Comparison of ENCODE assay signal across 1 cellular context in genomic region chr1:245156736-245157505, GRCh38.
TF ChIP-seq lines count a peak whose summit lies in the region.

No MANE protein-coding gene starts in this region.

TF ChIP-seq in K562, 482 proteins besides CTCF, POLR2A, EP300 and RAD21 (continued from another document):
- TF ChIP-seq ZBTB7A (IDR thresholded peaks at IDR 0.05; ENCODE audit: borderline replicate concordance, control insufficient read depth, low read depth, low read length) (peak; percentile 40; the same call in 1 of the 2 replicates), ZNF263 (CRISPR knock-in tag; IDR thresholded peaks at IDR 0.05; ENCODE audit: borderline replicate concordance) (peak; percentile 44), MTA3 (IDR thresholded peaks at IDR 0.05; ENCODE audit: borderline replicate concordance) (0 out of 2 replicates have a peak, but pooled peaks have one; percentile 3), ZFP36 (IDR thresholded peaks at IDR 0.05; ENCODE audit: low read depth, low read length, partially characterized antibody) (no peak)
